ENCODE assay signal across 21 cellular contexts in genomic region chr1:230156536-230156935, GRCh38.
"Had no signal": no experiment of that assay in that cellular context is flagged by ENCODE, and none has a peak within 500 bp of the region (broad histone marks: within the 10 kb centered on the region; RNA-seq: fewer than 3 reads in every experiment).

No MANE protein-coding gene starts in this region.

- H3K27me3 Mint-ChIP-seq: activated naive CD4-positive, alpha-beta T cell treated with anti-CD3 and anti-CD28 coated beads, Interleukin-2, amount 50 U/mL, for 24 hours; central memory CD8-positive, alpha-beta T cell; naive thymus-derived CD8-positive, alpha-beta T cell; T-helper 17 cell had no signal

- H3K36me3 Mint-ChIP-seq: naive thymus-derived CD8-positive, alpha-beta T cell had no signal

- H3K27me3 ChIP-seq: adrenal gland, ascending aorta, left lung, spleen, upper lobe of right lung had no signal

- H3K36me3 ChIP-seq: adrenal gland, ascending aorta, left lung, spleen, upper lobe of right lung had no signal

- H3K4me3 Mint-ChIP-seq: activated CD8-positive, alpha-beta T cell treated with anti-CD3 and anti-CD28 coated beads, Interleukin-2, amount 10 ng/mL, durations not matched to agents 7 days and 5 days; activated naive CD4-positive, alpha-beta T cell treated with anti-CD3 and anti-CD28 coated beads, Interleukin-2, amount 50 U/mL, for 24 hours; activated T-helper 1 cell treated with anti-CD3 and anti-CD28 coated beads, Interleukin-12 subunit alpha, Interleukin-12 subunit beta, Interleukin-2, Interleukin-4 antibody, amounts not matched to agents 30 ng/mL and 10 ng/mL and 1 ng/mL, durations not matched to agents 14 hours and 24 hours and 36 hours; central memory CD8-positive, alpha-beta T cell; immature natural killer cell; naive thymus-derived CD8-positive, alpha-beta T cell; T-helper 17 cell had no signal

- H3K9me3 Mint-ChIP-seq: activated naive CD4-positive, alpha-beta T cell treated with anti-CD3 and anti-CD28 coated beads, Interleukin-2, amount 50 U/mL, for 24 hours; activated T-helper 1 cell treated with anti-CD3 and anti-CD28 coated beads, Interleukin-12 subunit alpha, Interleukin-12 subunit beta, Interleukin-2, Interleukin-4 antibody, amounts not matched to agents 30 ng/mL and 10 ng/mL and 1 ng/mL, durations not matched to agents 14 hours and 24 hours and 36 hours; central memory CD8-positive, alpha-beta T cell; immature natural killer cell; naive thymus-derived CD8-positive, alpha-beta T cell had no signal

- H3K27ac ChIP-seq: ascending aorta, left lung, spleen, upper lobe of right lung had no signal

- H3K4me3 ChIP-seq: adrenal gland, ascending aorta, coronary artery, left lung, lung, spleen, upper lobe of right lung had no signal

- H3K27ac Mint-ChIP-seq: activated CD8-positive, alpha-beta T cell treated with anti-CD3 and anti-CD28 coated beads, Interleukin-2, amount 10 ng/mL, durations not matched to agents 7 days and 5 days; activated naive CD4-positive, alpha-beta T cell treated with anti-CD3 and anti-CD28 coated beads, Interleukin-2, amount 50 U/mL, for 24 hours; activated T-helper 1 cell treated with anti-CD3 and anti-CD28 coated beads, Interleukin-12 subunit alpha, Interleukin-12 subunit beta, Interleukin-2, Interleukin-4 antibody, amounts not matched to agents 30 ng/mL and 10 ng/mL and 1 ng/mL, durations not matched to agents 14 hours and 24 hours and 36 hours had no signal

- DNase-seq: activated CD4-positive, alpha-beta T cell treated with anti-CD3 and anti-CD28 coated beads for 1 hour; activated CD4-positive, alpha-beta T cell treated with anti-CD3 and anti-CD28 coated beads, Interleukin-2, amount 50 U/mL, for 1 hour; activated CD8-positive, alpha-beta T cell treated with anti-CD3 and anti-CD28 coated beads, Interleukin-2, amount 10 ng/mL, durations not matched to agents 7 days and 5 days; activated gamma-delta T cell treated with Interleukin-2 at 50 U/mL for 16 hours; immature natural killer cell; kidney glomerular epithelial cell; left lung; naive thymus-derived CD8-positive, alpha-beta T cell; retina; spleen; stimulated activated CD4-positive, alpha-beta T cell treated with anti-CD3 and anti-CD28 coated beads, Interleukin-4, amount 100 ng/mL, for 1 hour; stimulated activated naive CD4-positive, alpha-beta T cell treated with Interleukin-2 at 50 U/mL for 16 hours; T-helper 17 cell; upper lobe of right lung had no signal

- ATAC-seq: activated CD8-positive, alpha-beta T cell treated with anti-CD3 and anti-CD28 coated beads, Interleukin-2, amount 10 ng/mL, durations not matched to agents 7 days and 5 days; left lung; naive thymus-derived CD8-positive, alpha-beta T cell; T-helper 17 cell; upper lobe of right lung had no signal

- H3K9me3 ChIP-seq: adrenal gland, ascending aorta, left lung, spleen, upper lobe of right lung had no signal
